In the genomic region with DNA sequence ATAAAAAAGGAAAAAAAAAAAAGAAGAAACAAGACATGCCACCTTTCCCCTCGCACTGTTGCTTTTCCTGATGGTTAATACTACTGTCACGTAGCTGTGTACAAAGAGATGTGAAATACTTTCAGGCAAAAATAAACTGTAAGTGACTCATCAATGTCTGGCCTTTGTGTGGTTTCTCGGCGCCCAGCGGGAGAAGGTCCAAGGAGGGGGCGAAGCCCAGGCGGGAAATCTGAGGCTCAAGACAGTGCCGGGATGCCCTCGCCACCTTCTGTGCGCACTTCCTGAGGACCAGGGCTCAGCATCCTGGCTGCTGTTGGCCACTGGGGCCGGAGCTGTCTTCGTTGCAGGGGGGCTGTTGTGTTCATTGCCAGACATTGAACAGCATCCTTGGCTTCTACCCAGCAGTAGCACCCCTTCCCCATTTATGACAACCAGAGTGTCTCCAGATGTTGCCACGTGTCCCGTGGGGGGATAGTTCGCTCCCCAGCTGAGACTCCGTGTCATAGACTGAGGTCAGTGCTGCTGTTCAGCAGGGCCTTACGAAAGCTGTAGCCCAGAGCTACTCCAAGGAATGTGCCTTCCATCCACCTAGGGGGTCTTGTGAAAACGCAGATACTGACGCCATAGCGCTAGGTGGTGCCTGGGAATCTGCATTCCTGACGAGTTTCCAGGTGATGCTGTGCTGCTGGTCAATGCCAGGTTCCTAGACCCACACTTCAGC, we compare ENCODE assay signal across 1 cellular context.
A peak's percentile ranks its signal among the peaks of the same experiment; 100 is the strongest.
TF ChIP-seq lines count a peak whose summit lies in the region.

No MANE protein-coding gene starts in this region.

TF ChIP-seq in K562, 482 proteins besides CTCF, POLR2A, EP300 and RAD21 (continued from another document):
- TF ChIP-seq, protein P1, sequence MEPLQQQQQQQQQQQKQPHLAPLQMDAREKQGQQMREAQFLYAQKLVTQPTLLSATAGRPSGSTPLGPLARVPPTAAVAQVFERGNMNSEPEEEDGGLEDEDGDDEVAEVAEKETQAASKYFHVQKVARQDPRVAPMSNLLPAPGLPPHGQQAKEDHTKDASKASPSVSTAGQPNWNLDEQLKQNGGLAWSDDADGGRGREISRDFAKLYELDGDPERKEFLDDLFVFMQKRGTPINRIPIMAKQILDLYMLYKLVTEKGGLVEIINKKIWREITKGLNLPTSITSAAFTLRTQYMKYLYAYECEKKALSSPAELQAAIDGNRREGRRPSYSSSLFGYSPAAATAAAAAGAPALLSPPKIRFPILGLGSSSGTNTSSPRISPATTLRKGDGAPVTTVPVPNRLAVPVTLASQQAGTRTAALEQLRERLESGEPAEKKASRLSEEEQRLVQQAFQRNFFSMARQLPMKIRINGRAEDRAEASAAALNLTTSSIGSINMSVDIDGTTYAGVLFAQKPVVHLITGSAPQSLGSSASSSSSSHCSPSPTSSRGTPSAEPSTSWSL (CRISPR knock-in tag; IDR thresholded peaks at IDR 0.05; ENCODE audit: borderline replicate concordance) = no peak
- TF ChIP-seq ELF1 (tag; IDR thresholded peaks at IDR 0.05) (no peak), ZNF696 (CRISPR knock-in tag; conservative IDR thresholded peaks at IDR 0.05) (no peak), ETV5 (CRISPR knock-in tag; IDR thresholded peaks at IDR 0.05; ENCODE audit: low read depth) (peak; percentile 14; the same call in 1 of the 2 replicates), SRSF9 (IDR thresholded peaks at IDR 0.05; ENCODE audit: borderline replicate concordance, low read depth, low read length) (no peak), SUPT5H (IDR thresholded peaks at IDR 0.05) (0 out of 2 replicates have a peak, but pooled peaks have one; percentile 29)
- TF ChIP-seq, protein P2, sequence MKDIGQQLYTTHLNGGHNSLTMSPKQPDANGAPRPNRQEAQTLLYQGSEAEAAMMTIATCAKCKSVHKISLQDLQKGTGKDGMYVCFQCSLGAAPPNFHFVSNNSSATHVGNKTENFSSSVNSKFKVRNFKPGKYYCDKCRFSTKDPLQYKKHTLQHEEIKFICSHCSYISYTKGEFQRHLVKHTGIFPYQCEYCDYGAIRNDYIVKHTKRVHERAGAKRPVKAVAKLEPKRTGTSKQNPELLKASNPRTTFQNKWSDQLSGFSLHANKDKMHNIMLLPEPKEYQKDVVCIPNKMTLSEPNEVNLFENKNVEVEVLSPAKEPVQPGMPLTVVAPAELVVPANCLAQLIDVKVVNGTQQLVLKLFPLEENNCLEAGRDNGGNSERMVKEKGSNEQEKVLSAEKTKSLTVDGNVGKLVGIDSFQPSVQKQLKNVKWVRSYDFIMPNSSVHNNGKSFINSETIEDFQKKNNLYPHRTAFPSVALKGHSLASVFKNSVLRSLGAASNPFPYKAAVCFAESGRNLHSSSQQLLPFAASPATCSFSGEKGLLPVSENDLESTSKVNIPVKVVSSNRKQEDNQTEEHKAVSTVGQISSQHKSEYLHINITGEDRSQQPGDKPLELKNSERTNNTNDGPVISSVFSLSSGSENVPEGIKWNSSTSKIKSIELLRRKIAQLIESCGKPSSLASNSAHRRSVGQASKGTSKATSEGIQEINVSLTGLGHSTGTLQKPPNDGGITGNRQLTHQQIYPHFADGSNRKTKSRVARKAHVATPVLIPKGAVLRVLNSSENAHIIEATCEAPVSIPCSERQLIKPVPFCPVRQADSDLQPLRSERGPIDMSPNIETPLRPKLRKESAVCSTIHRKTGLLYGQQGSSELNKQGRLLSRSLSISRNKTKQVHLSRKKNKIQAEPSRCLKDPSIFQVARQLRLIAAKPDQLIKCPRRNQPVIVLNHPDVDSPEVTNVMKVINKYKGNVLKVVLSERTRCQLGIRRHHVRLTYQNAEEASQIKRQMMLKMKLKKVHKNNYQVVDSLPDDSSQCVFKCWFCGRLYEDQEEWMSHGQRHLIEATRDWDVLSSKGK (CRISPR knock-in tag; IDR thresholded peaks at IDR 0.05) = no peak
- TF ChIP-seq, protein P3, sequence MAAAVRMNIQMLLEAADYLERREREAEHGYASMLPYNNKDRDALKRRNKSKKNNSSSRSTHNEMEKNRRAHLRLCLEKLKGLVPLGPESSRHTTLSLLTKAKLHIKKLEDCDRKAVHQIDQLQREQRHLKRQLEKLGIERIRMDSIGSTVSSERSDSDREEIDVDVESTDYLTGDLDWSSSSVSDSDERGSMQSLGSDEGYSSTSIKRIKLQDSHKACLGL (CRISPR knock-in tag; IDR thresholded peaks at IDR 0.05; ENCODE audit: borderline replicate concordance, poor library complexity, severe bottlenecking) = no peak
